ENCODE assay signal across 28 cellular contexts in the genomic region with DNA sequence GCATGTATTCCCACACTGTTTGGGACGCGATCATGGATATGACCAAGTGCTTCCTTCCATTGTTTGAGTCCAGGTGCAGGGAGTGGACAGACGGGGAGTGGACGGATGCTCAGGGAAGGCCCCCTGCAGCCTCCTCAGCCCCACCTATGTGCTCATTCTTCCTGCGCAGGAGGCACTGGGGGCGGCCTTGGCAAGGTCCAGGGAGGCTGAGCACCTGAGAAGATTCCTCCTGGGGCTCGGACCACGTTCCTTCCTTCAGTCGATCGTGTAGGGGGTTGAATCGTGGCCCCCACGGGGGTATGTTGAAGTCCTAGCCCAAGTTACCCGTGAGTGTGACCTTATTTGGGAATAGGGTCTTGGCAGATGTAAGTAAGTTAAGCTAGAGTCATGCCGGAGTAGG.
"Had no signal": no experiment of that assay in that cellular context is flagged by ENCODE, and none has a peak within 500 bp of the region (broad histone marks: within the 10 kb centered on the region; RNA-seq: fewer than 3 reads in every experiment).

No MANE protein-coding gene starts in this region.

- H3K27ac Mint-ChIP-seq: activated CD8-positive, alpha-beta memory T cell treated with anti-CD3 and anti-CD28 coated beads, Interleukin-2, amount 10 ng/mL, durations not matched to agents 7 days and 5 days; activated CD8-positive, alpha-beta T cell treated with anti-CD3 and anti-CD28 coated beads, Interleukin-2, amount 10 ng/mL, durations not matched to agents 7 days and 5 days; activated naive CD4-positive, alpha-beta T cell treated with anti-CD3 and anti-CD28 coated beads for 36 hours; activated naive CD8-positive, alpha-beta T cell; activated T-helper 17 cell treated with anti-CD3 and anti-CD28 coated beads, Interleukin-2, amount 50 U/mL, for 72 hours; brain had no signal

- ATAC-seq: activated CD8-positive, alpha-beta memory T cell treated with anti-CD3 and anti-CD28 coated beads, Interleukin-2, amount 10 ng/mL, durations not matched to agents 7 days and 5 days; activated CD8-positive, alpha-beta T cell treated with anti-CD3 and anti-CD28 coated beads, Interleukin-2, amount 10 ng/mL, durations not matched to agents 7 days and 5 days; activated T-helper 17 cell treated with anti-CD3 and anti-CD28 coated beads, Interleukin-2, amount 50 U/mL, for 72 hours; K562; Panc1 had no signal

- H3K36me3 ChIP-seq: SJCRH30 had no signal

- H3K36me3 Mint-ChIP-seq: activated CD8-positive, alpha-beta memory T cell treated with anti-CD3 and anti-CD28 coated beads, Interleukin-2, amount 10 ng/mL, durations not matched to agents 7 days and 5 days; activated naive CD8-positive, alpha-beta T cell; brain had no signal

- H3K9me3 Mint-ChIP-seq: activated naive CD4-positive, alpha-beta T cell treated with anti-CD3 and anti-CD28 coated beads for 36 hours; activated T-helper 17 cell treated with anti-CD3 and anti-CD28 coated beads, Interleukin-2, amount 50 U/mL, for 72 hours had no signal

- DNase-seq: activated CD4-positive, CD25-positive, alpha-beta regulatory T cell; activated CD8-positive, alpha-beta memory T cell treated with anti-CD3 and anti-CD28 coated beads, Interleukin-2, amount 10 ng/mL, durations not matched to agents 7 days and 5 days; activated CD8-positive, alpha-beta T cell treated with anti-CD3 and anti-CD28 coated beads, Interleukin-2, amount 10 ng/mL, durations not matched to agents 7 days and 5 days; activated gamma-delta T cell; activated naive CD4-positive, alpha-beta T cell treated with anti-CD3 and anti-CD28 coated beads for 36 hours; activated T-cell treated with anti-CD3 and anti-CD28 coated beads, Interleukin-2, amount 50 U/mL, for 48 hours; amygdala; Karpas-422; MM.1S; NCI-H1105; NCI-H1436; NCI-H1694 treated with DMSO at 0.1 percent for 48 hours; NCI-H2081; NCI-H510A treated with DMSO at 0.1 percent for 48 hours; NCI-H69; NK-92 treated with Interleukin-12 subunit alpha and Interleukin-12 subunit beta, amount 100 ng/mL, for 24 hours; OCI-M1; Right ventricle myocardium superior; RPMI8226; SJCRH30; SK-N-SH; T-helper 1 cell had no signal

- H3K27me3 Mint-ChIP-seq: activated naive CD8-positive, alpha-beta T cell; activated T-helper 17 cell treated with anti-CD3 and anti-CD28 coated beads, Interleukin-2, amount 50 U/mL, for 72 hours had no signal

- H3K4me3 ChIP-seq: K562, SJCRH30 had no signal

- H3K4me2 ChIP-seq: SK-N-SH had no signal

- H3K27ac ChIP-seq: SJCRH30, VCaP had no signal

- H3K9ac ChIP-seq: SK-N-SH had no signal

- H3K4me1 Mint-ChIP-seq: activated T-helper 17 cell treated with anti-CD3 and anti-CD28 coated beads, Interleukin-2, amount 50 U/mL, for 72 hours had no signal

- H3K4me1 ChIP-seq: SJCRH30 had no signal

- H3K9me3 ChIP-seq: SJCRH30, SK-N-SH had no signal

- H3K4me3 Mint-ChIP-seq: activated CD8-positive, alpha-beta memory T cell treated with anti-CD3 and anti-CD28 coated beads, Interleukin-2, amount 10 ng/mL, durations not matched to agents 7 days and 5 days; activated CD8-positive, alpha-beta T cell treated with anti-CD3 and anti-CD28 coated beads, Interleukin-2, amount 10 ng/mL, durations not matched to agents 7 days and 5 days; activated naive CD4-positive, alpha-beta T cell treated with anti-CD3 and anti-CD28 coated beads for 36 hours; activated naive CD8-positive, alpha-beta T cell; activated T-helper 17 cell treated with anti-CD3 and anti-CD28 coated beads, Interleukin-2, amount 50 U/mL, for 72 hours; brain had no signal
